ENCODE assay signal across 8 cellular contexts in genomic region chrX:123959281-123960063, GRCh38. TPM values are rescaled to one million over a fixed set of nuclear protein-coding genes. Genes with fewer than 3 reads are reported as not detected.
DNase-seq lines count a peak whose midpoint lies in the region; ATAC-seq, FAIRE-seq and TF ChIP-seq lines count a peak whose summit lies in the region.

No MANE protein-coding gene starts in this region.

- no peaks in the 10 kb centered on the region for H3K9me3 ChIP-seq in ES-I3 (ENCODE audit: control insufficient read depth, insufficient read depth, low read length)
- no peaks in the 10 kb centered on the region for H3K9me3 ChIP-seq in endothelial cell of umbilical vein (replicated peaks; ENCODE audit: control insufficient read depth, insufficient read depth, low read length)
- no peaks in the 10 kb centered on the region for H3K9me3 ChIP-seq in mononuclear cell (ENCODE audit: low read depth, low read length)
- no peaks in the 10 kb centered on the region for H3K9me3 ChIP-seq in testis

- TF ChIP-seq POLR2A in endothelial cell of umbilical vein (IDR thresholded peaks at IDR 0.05; ENCODE audit: low read depth, low read length), result no peak
- TF ChIP-seq POLR2A in testis (IDR thresholded peaks at IDR 0.05), result no peak

- no peaks in the 10 kb centered on the region for H3K9me3 Mint-ChIP-seq in WTC11

- ATAC-seq in WTC11 (no peak; the same call in 1 of the 2 replicates), GM19463 (IDR thresholded peaks at IDR 0.05; ENCODE audit: unreplicated experiment) (no peak)

- H3K79me2 ChIP-seq in endothelial cell of umbilical vein (ENCODE audit: control insufficient read depth, insufficient read depth, low read length), result peaks cover 34% of the 10 kb centered on the region

- WGBS in testis, 2 donors, result 1% methylated on average over 25 to 34 of the region's 35 CpGs

- TF ChIP-seq CTCF in WTC11 (IDR thresholded peaks at IDR 0.05), result no peak
- TF ChIP-seq CTCF in endothelial cell of umbilical vein (IDR thresholded peaks at IDR 0.05; ENCODE audit: extremely low read depth in 1 of 2, insufficient read depth in 1 of 2, low read depth in 1 of 2, low read length in 2 of 2), result no peak
- TF ChIP-seq CTCF in testis (IDR thresholded peaks at IDR 0.05), result no peak

- H3K27ac ChIP-seq in endothelial cell of umbilical vein (ENCODE audit: insufficient read depth, low read depth, low read length) (peak overlapping the region; percentile 89), testis (peak overlapping the region; percentile 85 to 92)

- no peaks in the 10 kb centered on the region for H4K20me1 ChIP-seq in endothelial cell of umbilical vein (replicated peaks; ENCODE audit: control insufficient read depth, extremely low read depth, insufficient read depth, low read length)

- FAIRE-seq in endothelial cell of umbilical vein (lab: Jason Lieb, UNC), result peak; percentile 58

- no peaks in the 10 kb centered on the region for H3K36me3 ChIP-seq in ES-I3 (ENCODE audit: insufficient read depth, low read length)
- no peaks in the 10 kb centered on the region for H3K36me3 ChIP-seq in endothelial cell of umbilical vein (ENCODE audit: control insufficient read depth in 2 of 2, extremely low read depth in 1 of 2, insufficient read depth in 2 of 2, low read length in 2 of 2)
- no peaks in the 10 kb centered on the region for H3K36me3 ChIP-seq in testis (ENCODE audit: low read depth, missing control alignments)

- peak overlapping the region; percentile 89 for H3K27ac Mint-ChIP-seq in WTC11

- H3K4me1 ChIP-seq in ES-I3 (ENCODE audit: insufficient read depth, low read length) (no peaks in the 10 kb centered on the region), endothelial cell of umbilical vein (ENCODE audit: control insufficient read depth, extremely low read depth, insufficient read depth, low read length) (peaks cover 18% of the 10 kb centered on the region), mononuclear cell (ENCODE audit: insufficient read depth, low read length) (peaks cover 5% of the 10 kb centered on the region), testis (no peaks in the 10 kb centered on the region)

- peak overlapping the region; percentile 85 for H3K4me2 ChIP-seq in endothelial cell of umbilical vein (ENCODE audit: insufficient read depth, low read length)

- dilution Hi-C loops in endothelial cell of umbilical vein (cut with MboI; ENCODE audit: extremely low pct_ligation_motif_present, low sequenced_read_pairs), result no loop called here

- BruUV-seq in endothelial cell of umbilical vein (replicated peaks; lab: Mats Ljungman, UMichigan), result TSS peak; percentile 55

- peaks cover 11% of the 10 kb centered on the region for H3K4me1 Mint-ChIP-seq in WTC11

- H3K27me3 Mint-ChIP-seq in WTC11 (ENCODE audit: low read depth), result no peaks in the 10 kb centered on the region

- H3K4me3 Mint-ChIP-seq in WTC11, result peak overlapping the region; percentile 97

- peak overlapping the region; percentile 65 for H3K4me3 ChIP-seq in Jurkat, Clone E6-1 (ENCODE audit: low read length)
- H3K4me3 ChIP-seq in endothelial cell of umbilical vein (replicated peaks in 1 of 3; ENCODE audit: insufficient read depth in 1 of 3, low read depth in 1 of 3, low read length in 3 of 3) (peak overlapping the region; percentile 19 to 57 (median 43)), mononuclear cell (ENCODE audit: low read length) (peak overlapping the region; percentile 92), testis (peak overlapping the region; percentile 52 to 78)

- POLR2A ChIA-PET in WTC11 (lab: Charles Lee) (interaction anchor here (0.6 kb wide), 1 partner anchor 195 kb away, joined by 5 read pairs; no protein-coding TSS in a partner anchor), endothelial cell of umbilical vein (lab: Charles Lee) (no interaction called here)

- H3K27me3 ChIP-seq in endothelial cell of umbilical vein (ENCODE audit: control insufficient read depth in 2 of 2, insufficient read depth in 2 of 2, low read length in 2 of 2) (no peaks in the 10 kb centered on the region), mononuclear cell (ENCODE audit: insufficient read depth, low read length) (no peaks in the 10 kb centered on the region), testis (no peaks in the 10 kb centered on the region)

- H3K36me3 Mint-ChIP-seq in WTC11, result peaks cover 5% of the 10 kb centered on the region; the same call in 1 of the 2 replicates

- H2AFZ ChIP-seq in endothelial cell of umbilical vein (ENCODE audit: low read depth, low read length), result peak overlapping the region; percentile 90

- no peaks in the 10 kb centered on the region for H3K9me1 ChIP-seq in endothelial cell of umbilical vein (replicated peaks; ENCODE audit: control insufficient read depth, extremely low read depth, insufficient read depth, low read length)

- intact Hi-C loops in endothelial cell of umbilical vein (cut with micrococcal nuclease), result loop anchor here (1.0 to 10.0 kb wide), 7 partner anchors 17 to 255 kb away; no protein-coding TSS in a partner anchor
- intact Hi-C loops in testis (cut with DNase I; ENCODE audit: low total_unique reads), result no loop called here

- H3K9ac ChIP-seq in ES-I3 (ENCODE audit: low read depth, low read length), result peak overlapping the region; percentile 91
- H3K9ac ChIP-seq in endothelial cell of umbilical vein (replicated peaks; ENCODE audit: extremely low read depth, insufficient read depth, low read length), result peak overlapping the region; percentile 94

- no peak for DNase-seq in Jurkat, Clone E6-1 (ENCODE audit: low read depth, low spot score)
- DNase-seq in WTC11 (ENCODE audit: low spot score), result peak; percentile 21
- peak; percentile 35 for DNase-seq in endothelial cell of umbilical vein (ENCODE audit: low read depth, low spot score)
- DNase-seq in testis, result peak; percentile 58
- DNase-seq in NCI-H2107 treated with DMSO at 0.1 percent for 48 hours (lab: John Stamatoyannopoulos, UW; ENCODE audit: unreplicated experiment), result no peak

- CTCF ChIA-PET in WTC11 (lab: Charles Lee) (interaction anchor here (1.1 kb wide), 1 partner anchor 127 kb away, joined by 6 read pairs; no protein-coding TSS in a partner anchor), endothelial cell of umbilical vein (lab: Charles Lee) (interaction anchor here (0.6 to 1.1 kb wide), 4 partner anchors 17 to 126 kb away, joined by 3 to 9 read pairs (median 5); no protein-coding TSS in a partner anchor)

TF ChIP-seq in endothelial cell of umbilical vein, 7 proteins besides CTCF, POLR2A, EP300 and RAD21:
- TF ChIP-seq EZH2 (IDR thresholded peaks at IDR 0.05; ENCODE audit: borderline replicate concordance, low read depth, low read length, severe bottlenecking) (no peak), MAX (IDR thresholded peaks at IDR 0.05; ENCODE audit: insufficient read depth, insufficient read length) (no peak), JUN (IDR thresholded peaks at IDR 0.05; ENCODE audit: borderline replicate concordance, insufficient read depth, insufficient read length, low read depth) (no peak), GATA2 (IDR thresholded peaks at IDR 0.05; ENCODE audit: insufficient read depth, insufficient read length, low read depth, low read length) (no peak), FOS (IDR thresholded peaks at IDR 0.05; ENCODE audit: borderline replicate concordance, insufficient read depth, low read length) (no peak), MYC (IDR thresholded peaks at IDR 0.05; ENCODE audit: low read depth, low read length) (no peak), POLR2AphosphoS5 (IDR thresholded peaks at IDR 0.05; ENCODE audit: insufficient read depth, low read depth, low read length) (no peak)

RNA-seq across cellular contexts. Expression of gene STAG2, which starts 2.0 kb away (rescaled TPM):
- polyA plus RNA-seq in Jurkat, Clone E6-1 (2012; ENCODE audit: insufficient read depth, insufficient read length), result 100 TPM
- 68.2 to 70.5 TPM (median 69.0 TPM) in 3 replicates for total RNA-seq in WTC11 (2021)
- 52.3 and 55.9 TPM in 2 replicates for total RNA-seq in endothelial cell of umbilical vein
- polyA plus RNA-seq in endothelial cell of umbilical vein, result 9.1 and 12.7 TPM in 2 replicates
- polyA plus RNA-seq in endothelial cell of umbilical vein (2011; cell fraction: cytosol; rRNA removed), result 16.6 and 19.3 TPM in 2 replicates
- 27.9 and 34.3 TPM in 2 replicates for polyA plus RNA-seq in endothelial cell of umbilical vein (2011; cell fraction: nucleus; rRNA removed)
- polyA plus RNA-seq in endothelial cell of umbilical vein (2012), result 35.5 and 42.7 TPM in 2 replicates
- 48.8 and 54.9 TPM in 2 replicates for polyA minus RNA-seq in endothelial cell of umbilical vein
- 87.5 TPM for polyA minus RNA-seq in endothelial cell of umbilical vein (2011; cell fraction: cytosol; rRNA and poly(A)+ RNA removed)
- polyA minus RNA-seq in endothelial cell of umbilical vein (2011; cell fraction: nucleus; rRNA and poly(A)+ RNA removed), result 45.0 and 57.8 TPM in 2 replicates
- 132 TPM for total RNA-seq in mononuclear cell
- 10 to 100 TPM; 17.6 to 26.7 TPM for total RNA-seq in testis
- 9.4 TPM for polyA plus RNA-seq in testis (ENCODE audit: insufficient read depth, low read depth, low replicate concordance)

Comparison
In these comparisons a context has a peak if more than half of its experiments do, and no peak if none do; other contexts are left out.
1. DNase-seq: peak in WTC11 (single experiment), endothelial cell of umbilical vein (single experiment) and testis (single experiment); none in Jurkat, Clone E6-1 (single experiment) and NCI-H2107 treated with DMSO at 0.1 percent for 48 hours (single experiment).
2. Peak in every context shown above with its lines, with median percentiles within 50 percentile points of each other: H3K4me3 ChIP-seq.